Comparison of ENCODE assay signal across 22 cellular contexts in genomic region chr11:70387564-70387963, GRCh38.
"Had no signal": no experiment of that assay in that cellular context is flagged by ENCODE, and none has a peak within 500 bp of the region (broad histone marks: within the 10 kb centered on the region; RNA-seq: fewer than 3 reads in every experiment).

No MANE protein-coding gene starts in this region.

- H3K27me3 ChIP-seq: SJCRH30 had no signal

- H3K27ac ChIP-seq: RWPE1, SJCRH30 had no signal

- H3K4me1 ChIP-seq: SJCRH30 had no signal

- DNase-seq: IMR-90, Karpas-422, KG1, MM.1S, NCI-H1092 treated with DMSO at 0.1 percent for 48 hours, NCI-H1436, NCI-H187, NCI-H2029, NCI-H2081 treated with DMSO at 0.1 percent for 48 hours, NCI-H2171, NCI-H226, NCI-H446, NCI-H510A, NCI-H524 treated with DMSO at 0.1 percent for 48 hours, NCI-H69, NCI-H774, SHP77, SJCRH30 had no signal

- ATAC-seq: HepG2, Panc1, SK-N-SH treated with all-trans-retinoic acid at 6 μM for 48 hours had no signal

- H3K4me3 ChIP-seq: SJCRH30 had no signal

- H3K9me3 ChIP-seq: SJCRH30 had no signal
